34 cellular contexts compared by ENCODE assay signal in the genomic region with DNA sequence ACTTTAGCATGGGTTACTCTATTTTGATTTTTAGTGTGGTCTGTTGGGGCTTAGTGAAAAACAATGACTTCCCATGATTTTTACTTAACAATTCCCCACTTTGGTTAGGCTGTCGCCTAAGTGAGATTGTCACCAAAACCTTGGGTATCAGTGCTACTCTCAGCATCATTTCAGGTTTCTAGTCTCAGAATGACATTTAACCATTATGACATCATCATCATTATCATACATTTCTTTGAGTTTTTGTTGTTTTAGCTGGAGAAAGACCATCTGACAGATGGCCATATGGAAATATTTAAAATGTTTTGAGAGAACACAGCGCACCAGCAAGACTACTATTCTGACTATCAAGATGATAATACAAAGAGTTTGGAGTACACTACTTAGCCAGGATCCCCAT.
"Had no signal": no experiment of that assay in that cellular context is flagged by ENCODE, and none has a peak within 500 bp of the region (broad histone marks: within the 10 kb centered on the region; RNA-seq: fewer than 3 reads in every experiment).

No MANE protein-coding gene starts in this region.

- H3K27ac ChIP-seq: adrenal gland, ascending aorta, body of pancreas, brain microvascular endothelial cell, breast epithelium, cardiac muscle cell had no signal

- H3K4me3 ChIP-seq: adrenal gland, ascending aorta, body of pancreas, breast epithelium, cardiac muscle cell had no signal

- H3K36me3 ChIP-seq: adrenal gland, ascending aorta, brain microvascular endothelial cell, breast epithelium, cardiac muscle cell had no signal

- ATAC-seq: activated naive CD4-positive, alpha-beta T cell treated with anti-CD3 and anti-CD28 coated beads, Interleukin-2, amount 50 U/mL, for 72 hours; activated naive CD8-positive, alpha-beta T cell treated with anti-CD3 and anti-CD28 coated beads, Interleukin-2, amount 50 U/mL, for 24 hours; activated T-cell treated with anti-CD3 and anti-CD28 coated beads, Interleukin-2, amount 50 U/mL, for 4 hours; activated T-cell treated with anti-CD3 and anti-CD28 coated beads, Interleukin-2, amount 50 U/mL, for 72 hours; activated T-helper 17 cell treated with anti-CD3 and anti-CD28 coated beads, Interleukin-2, amount 50 U/mL, for 72 hours; body of pancreas had no signal

- DNase-seq: activated effector memory CD4-positive, alpha-beta T cell treated with anti-CD3 and anti-CD28 coated beads, Interleukin-2, amount 50 U/mL, for 16 hours; activated effector memory CD4-positive, alpha-beta T cell treated with Interleukin-2 at 50 U/mL for 16 hours; activated gamma-delta T cell; activated gamma-delta T cell treated with Interleukin-2 at 50 U/mL for 16 hours; activated naive CD4-positive, alpha-beta T cell; activated naive CD4-positive, alpha-beta T cell treated with anti-CD3 and anti-CD28 coated beads for 36 hours; activated naive CD4-positive, alpha-beta T cell treated with anti-CD3 and anti-CD28 coated beads, Interleukin-2, amount 10 ng/mL, durations not matched to agents 7 days and 5 days; activated naive CD4-positive, alpha-beta T cell treated with anti-CD3 and anti-CD28 coated beads, Interleukin-2, amount 50 U/mL, for 16 hours; activated naive CD4-positive, alpha-beta T cell treated with Interleukin-2 at 50 U/mL for 16 hours; activated naive CD8-positive, alpha-beta T cell treated with anti-CD3 and anti-CD28 coated beads for 36 hours; activated naive CD8-positive, alpha-beta T cell treated with anti-CD3 and anti-CD28 coated beads, Interleukin-2, amount 10 ng/mL, durations not matched to agents 7 days and 5 days; activated naive CD8-positive, alpha-beta T cell treated with anti-CD3 and anti-CD28 coated beads, Interleukin-2, amount 50 U/mL, for 24 hours; activated T-cell treated with anti-CD3 and anti-CD28 coated beads, Interleukin-2, amount 50 U/mL, for 1 hour; activated T-cell treated with anti-CD3 and anti-CD28 coated beads, Interleukin-2, amount 50 U/mL, for 24 hours; activated T-cell treated with anti-CD3 and anti-CD28 coated beads, Interleukin-2, amount 50 U/mL, for 4 hours; activated T-cell treated with anti-CD3 and anti-CD28 coated beads, Interleukin-2, amount 50 U/mL, for 48 hours; activated T-cell treated with anti-CD3 and anti-CD28 coated beads, Interleukin-2, amount 50 U/mL, for 72 hours; adrenal gland; amniotic stem cell; amygdala; anterior cingulate cortex; aorta; body of pancreas; brain microvascular endothelial cell; caudate nucleus; central memory CD4-positive, alpha-beta T cell; cerebellar nuclear complex had no signal

- H3K4me1 ChIP-seq: adrenal gland, ascending aorta, body of pancreas, breast epithelium had no signal

- H3K27me3 ChIP-seq: adrenal gland, ascending aorta, body of pancreas, brain microvascular endothelial cell, breast epithelium, cardiac muscle cell had no signal

- FAIRE-seq: astrocyte, bronchial epithelial cell had no signal

- H3K9me3 ChIP-seq: adrenal gland, ascending aorta, body of pancreas had no signal
